Comparison of ENCODE assay signal across 9 cellular contexts in genomic region chr2:170177950-170178781, GRCh38. TPM values are rescaled to one million over a fixed set of nuclear protein-coding genes. Genes with fewer than 3 reads are reported as not detected.
A peak's percentile ranks its signal among the peaks of the same experiment; 100 is the strongest.
DNase-seq lines count a peak whose midpoint lies in the region; ATAC-seq and TF ChIP-seq lines count a peak whose summit lies in the region.
"Had no signal": no experiment of that assay in that cellular context is flagged by ENCODE, and none has a peak within 500 bp of the region (broad histone marks: within the 10 kb centered on the region; RNA-seq: fewer than 3 reads in every experiment).

MYO3B (plus strand) TSS chr2:170178147; CDS start chr2:170178288, 141 bp downstream.

- H3K36me3 Mint-ChIP-seq in activated naive CD8-positive, alpha-beta T cell treated with anti-CD3 and anti-CD28 coated beads, Interleukin-2, amount 50 U/mL, for 24 hours (ENCODE audit: low read depth), result no peaks in the 10 kb centered on the region

- WGBS in mesendoderm (ENCODE audit: extremely low coverage, insufficient coverage, low lambda C conversion rate), result no CpG with 5 or more reads among the region's 3 CpGs
- WGBS in neuronal stem cell (ENCODE audit: extremely low coverage in 2 of 2, insufficient read length in 2 of 2, insufficient replicate concordance in 1 of 2), 2 donors, result no CpG with 5 or more reads among the region's 3 CpGs

- no peak within 1 kb of the TSS for H3K4me3 ChIP-seq in mesendoderm (ENCODE audit: low read length)
- H3K4me3 ChIP-seq in neuronal stem cell (ENCODE audit: low read length in 2 of 2), result no peak within 1 kb of the TSS

- DNase-seq in GM03348 (ENCODE audit: low spot score) (peak; percentile 43), mesendoderm (peak; percentile 43), midbrain (lab: John Stamatoyannopoulos, UW) (no peak), DMS153 (lab: John Stamatoyannopoulos, UW) (no peak), neuronal stem cell (ENCODE audit: low spot score) (no peak)
- no peak for DNase-seq in activated naive CD8-positive, alpha-beta T cell treated with anti-CD3 and anti-CD28 coated beads, Interleukin-2, amount 50 U/mL, for 24 hours
- DNase-seq: NCI-H526 treated with DMSO at 0.1 percent for 48 hours had no signal

- H2AFZ ChIP-seq in neuronal stem cell (ENCODE audit: low read length), result no peak within 1 kb of the TSS

- H3K4ac ChIP-seq in mesendoderm (ENCODE audit: low read depth, low read length), result no peak within 1 kb of the TSS
- no peak within 1 kb of the TSS for H3K4ac ChIP-seq in neuronal stem cell (ENCODE audit: low read length)

- no peak within 1 kb of the TSS for H2BK12ac ChIP-seq in neuronal stem cell (ENCODE audit: low read length)

- H3K27me3 Mint-ChIP-seq in activated naive CD8-positive, alpha-beta T cell treated with anti-CD3 and anti-CD28 coated beads, Interleukin-2, amount 50 U/mL, for 24 hours, result no peaks in the 10 kb centered on the region

- no peak within 1 kb of the TSS for H2BK15ac ChIP-seq in mesendoderm (replicated peaks; ENCODE audit: low read depth)
- H2BK15ac ChIP-seq in neuronal stem cell (ENCODE audit: low read length), result no peak within 1 kb of the TSS

- H4K91ac ChIP-seq in neuronal stem cell (ENCODE audit: low read depth, low read length, poor library complexity), result no peak within 1 kb of the TSS

- H3K79me1 ChIP-seq in mesendoderm (ENCODE audit: low read length) (no peaks in the 10 kb centered on the region), neuronal stem cell (ENCODE audit: low read depth, low read length) (no peaks in the 10 kb centered on the region)

- no peaks in the 10 kb centered on the region for H3K79me2 ChIP-seq in mesendoderm (ENCODE audit: control insufficient read depth, insufficient read depth, low read length)

- H3K56ac ChIP-seq in mesendoderm (ENCODE audit: low read length), result no peak within 1 kb of the TSS

- H2BK5ac ChIP-seq in mesendoderm (ENCODE audit: low read length) (no peak within 1 kb of the TSS), neuronal stem cell (ENCODE audit: low read length) (no peak within 1 kb of the TSS)

- H3K9me3 Mint-ChIP-seq in activated naive CD8-positive, alpha-beta T cell treated with anti-CD3 and anti-CD28 coated beads, Interleukin-2, amount 50 U/mL, for 24 hours, result no peaks in the 10 kb centered on the region

- H3K9ac ChIP-seq in mesendoderm (ENCODE audit: low read length), result no peak within 1 kb of the TSS
- H3K9ac ChIP-seq in neuronal stem cell (ENCODE audit: low read depth, low read length, poor library complexity), result no peak within 1 kb of the TSS

- H2AK5ac ChIP-seq in mesendoderm (ENCODE audit: low read length), result no peak within 1 kb of the TSS
- no peak within 1 kb of the TSS for H2AK5ac ChIP-seq in neuronal stem cell (ENCODE audit: low read depth, low read length)

- peaks cover 11% of the 10 kb centered on the region for H3K4me1 Mint-ChIP-seq in activated naive CD8-positive, alpha-beta T cell treated with anti-CD3 and anti-CD28 coated beads, Interleukin-2, amount 50 U/mL, for 24 hours

- H3K4me2 ChIP-seq in mesendoderm (ENCODE audit: low read length) (no peak within 1 kb of the TSS), neuronal stem cell (ENCODE audit: insufficient read depth, low read length, poor library complexity, severe bottlenecking) (no peak within 1 kb of the TSS)

- H3K27me3 ChIP-seq in mesendoderm (ENCODE audit: insufficient read depth, low read length, poor library complexity) (no peaks in the 10 kb centered on the region), neuronal stem cell (ENCODE audit: control insufficient read depth in 3 of 3, insufficient read depth in 3 of 3, low read depth in 1 of 3, low read length in 3 of 3) (no peaks in the 10 kb centered on the region)

- H3K18ac ChIP-seq in mesendoderm (ENCODE audit: low read length), result no peak within 1 kb of the TSS
- H3K18ac ChIP-seq in neuronal stem cell (ENCODE audit: low read length), result no peak within 1 kb of the TSS

- H4K8ac ChIP-seq in mesendoderm (ENCODE audit: low read depth, low read length), result no peak within 1 kb of the TSS
- H4K8ac ChIP-seq in neuronal stem cell (ENCODE audit: low read depth, low read length), result no peak within 1 kb of the TSS

- ATAC-seq in HG02973 (IDR thresholded peaks at IDR 0.05; ENCODE audit: unreplicated experiment) (peak; percentile 56), GM18505 (IDR thresholded peaks at IDR 0.05; ENCODE audit: unreplicated experiment) (no peak)
- ATAC-seq in activated naive CD8-positive, alpha-beta T cell treated with anti-CD3 and anti-CD28 coated beads, Interleukin-2, amount 50 U/mL, for 24 hours, result peak; percentile 64

- H3K23ac ChIP-seq in mesendoderm (ENCODE audit: low read length), result no peak within 1 kb of the TSS
- H3K23ac ChIP-seq in neuronal stem cell (ENCODE audit: low read depth, low read length, poor library complexity), result no peak within 1 kb of the TSS

- H3K36me3 ChIP-seq in mesendoderm (ENCODE audit: control insufficient read depth, insufficient read depth, low read length), result no peaks in the 10 kb centered on the region
- H3K36me3 ChIP-seq in neuronal stem cell (replicated peaks in 1 of 2; ENCODE audit: control insufficient read depth in 2 of 2, insufficient read depth in 2 of 2, low read length in 2 of 2), result no peaks in the 10 kb centered on the region

- no peak within 1 kb of the TSS for H4K5ac ChIP-seq in mesendoderm (ENCODE audit: low read length)

- H3K4me1 ChIP-seq in mesendoderm (ENCODE audit: control insufficient read depth, low read depth, low read length) (peaks cover 6% of the 10 kb centered on the region), neuronal stem cell (ENCODE audit: control insufficient read depth in 2 of 2, insufficient read depth in 1 of 2, low read depth in 1 of 2, low read length in 2 of 2) (peaks cover 0 to 2% of the 10 kb centered on the region in 2 donors)

- peak within 1 kb of the TSS; percentile 37 for H3K27ac Mint-ChIP-seq in activated naive CD8-positive, alpha-beta T cell treated with anti-CD3 and anti-CD28 coated beads, Interleukin-2, amount 50 U/mL, for 24 hours

- no peak for TF ChIP-seq POLR2A in GM18505 (IDR thresholded peaks at IDR 0.05; ENCODE audit: borderline replicate concordance, extremely low read depth, insufficient read depth, insufficient read length)

- H3K4me3 Mint-ChIP-seq in activated naive CD8-positive, alpha-beta T cell treated with anti-CD3 and anti-CD28 coated beads, Interleukin-2, amount 50 U/mL, for 24 hours, result no peak within 1 kb of the TSS

- H2BK120ac ChIP-seq in mesendoderm (ENCODE audit: low read depth, low read length) (no peak within 1 kb of the TSS), neuronal stem cell (ENCODE audit: low read depth, low read length) (no peak within 1 kb of the TSS)

- H3K27ac ChIP-seq in mesendoderm (ENCODE audit: low read depth, low read length) (no peak within 1 kb of the TSS), neuronal stem cell (replicated peaks; ENCODE audit: low read length) (no peak within 1 kb of the TSS)

- H3K9me3 ChIP-seq in neuronal stem cell (replicated peaks in 1 of 2; ENCODE audit: control insufficient read depth in 2 of 2, insufficient read depth in 1 of 2, low read depth in 1 of 2, low read length in 2 of 2), result no peaks in the 10 kb centered on the region

- H3K14ac ChIP-seq in neuronal stem cell (ENCODE audit: low read length), result no peak within 1 kb of the TSS

RNA-seq across cellular contexts. Expression of gene MYO3B, which starts in this region (rescaled TPM):
- polyA plus RNA-seq in mesendoderm (2013, experiment 1 of 2), result 1.2 TPM
- polyA plus RNA-seq in mesendoderm (2013, experiment 2 of 2), result 1.1 TPM
- 13.5 TPM for polyA plus RNA-seq in neuronal stem cell (2013, experiment 1 of 2)
- polyA plus RNA-seq in neuronal stem cell (2013, experiment 2 of 2), result 13.7 TPM

Comparison
In these comparisons a context has a peak if more than half of its experiments do, and no peak if none do; other contexts are left out.
1. DNase-seq: peak in GM03348 (single experiment) and mesendoderm (single experiment); none in activated naive CD8-positive, alpha-beta T cell treated with anti-CD3 and anti-CD28 coated beads, Interleukin-2, amount 50 U/mL, for 24 hours (single experiment), midbrain (single experiment), DMS153 (single experiment) and neuronal stem cell (single experiment).